Comparison of ENCODE assay signal across 27 cellular contexts in genomic region chr5:15803280-15803679, GRCh38.
"Had no signal": no experiment of that assay in that cellular context is flagged by ENCODE, and none has a peak within 500 bp of the region (broad histone marks: within the 10 kb centered on the region; RNA-seq: fewer than 3 reads in every experiment).

No MANE protein-coding gene starts in this region.

- H3K4me3 ChIP-seq: stomach, suprapubic skin, testis, thoracic aorta, thyroid gland, tibial artery, tibial nerve, transverse colon, upper lobe of left lung, upper lobe of right lung, uterus, vagina had no signal

- H3K4me1 ChIP-seq: testis, thyroid gland, uterus had no signal

- H3K36me3 ChIP-seq: stomach, suprapubic skin, thoracic aorta, thyroid gland, tibial artery, tibial nerve, transverse colon, upper lobe of left lung, upper lobe of right lung, uterus, vagina had no signal

- H3K27me3 ChIP-seq: stomach, suprapubic skin, testis, thyroid gland, tibial artery, tibial nerve, transverse colon, upper lobe of left lung, upper lobe of right lung, uterus, vagina had no signal

- ATAC-seq: stimulated activated effector memory CD8-positive, alpha-beta T cell treated with anti-CD3 and anti-CD28 coated beads, Interleukin-12 subunit alpha, Interleukin-12 subunit beta, amount 100 ng/mL, for 72 hours; stimulated activated memory B cell treated with anti-CD40 and anti-IgM and Interleukin-4, amounts not matched to agents 10 μg/mL and 1 μg/mL and 100 μg/mL, for 72 hours; stimulated activated naive B cell treated with anti-CD40 and anti-IgM and Interleukin-4, amounts not matched to agents 10 μg/mL and 1 μg/mL and 100 μg/mL, for 72 hours; stimulated activated naive CD8-positive, alpha-beta T cell treated with anti-CD3 and anti-CD28 coated beads, Interleukin-15, amount 100 ng/mL, for 72 hours; stimulated activated naive CD8-positive, alpha-beta T cell treated with anti-CD3 and anti-CD28 coated beads, Interleukin-15, Interleukin-2, amounts not matched to agents 100 U/mL and 50 U/mL, for 24 hours; upper lobe of right lung had no signal

- H3K9me3 ChIP-seq: testis, thoracic aorta, thyroid gland, tibial artery, transverse colon, upper lobe of right lung, uterus, vagina had no signal

- DNase-seq: stimulated activated CD4-positive, alpha-beta T cell treated with anti-CD3 and anti-CD28 coated beads, Interleukin-2, amount 100 ng/mL, for 48 hours; stimulated activated CD4-positive, alpha-beta T cell treated with anti-CD3 and anti-CD28 coated beads, Interleukin-4, amount 100 ng/mL, for 1 hour; stimulated activated CD4-positive, alpha-beta T cell treated with anti-CD3 and anti-CD28 coated beads, Interleukin-4, amount 100 ng/mL, for 24 hours; stimulated activated CD4-positive, alpha-beta T cell treated with anti-CD3 and anti-CD28 coated beads, Interleukin-4, amount 100 ng/mL, for 4 hours; stimulated activated CD8-positive, alpha-beta memory T cell treated with anti-CD3 and anti-CD28 coated beads, Interleukin-4, amount 100 ng/mL, for 48 hours; stimulated activated naive B cell treated with anti-CD40 and anti-IgM and Interleukin-4, amounts not matched to agents 10 μg/mL and 1 μg/mL and 100 μg/mL, for 72 hours; stimulated activated naive CD4-positive, alpha-beta T cell; stimulated activated naive CD4-positive, alpha-beta T cell treated with Interleukin-2 at 50 U/mL for 16 hours; stimulated activated naive CD8-positive, alpha-beta T cell treated with anti-CD3 and anti-CD28 coated beads, Interleukin-15, amount 100 ng/mL, for 72 hours; stimulated activated naive CD8-positive, alpha-beta T cell treated with anti-CD3 and anti-CD28 coated beads, Interleukin-15, Interleukin-2, amounts not matched to agents 100 U/mL and 50 U/mL, for 24 hours; stomach; substantia nigra; testis; thyroid gland; tibial artery; transverse colon; trophoblast cell; upper lobe of right lung; uterus had no signal

- H3K27ac ChIP-seq: stomach, suprapubic skin, testis, thoracic aorta, thyroid gland, tibial artery, tibial nerve, transverse colon, upper lobe of left lung, upper lobe of right lung, uterus, vagina had no signal

- FAIRE-seq: urothelium cell line had no signal
